ENCODE assay signal across 21 cellular contexts in the genomic region with DNA sequence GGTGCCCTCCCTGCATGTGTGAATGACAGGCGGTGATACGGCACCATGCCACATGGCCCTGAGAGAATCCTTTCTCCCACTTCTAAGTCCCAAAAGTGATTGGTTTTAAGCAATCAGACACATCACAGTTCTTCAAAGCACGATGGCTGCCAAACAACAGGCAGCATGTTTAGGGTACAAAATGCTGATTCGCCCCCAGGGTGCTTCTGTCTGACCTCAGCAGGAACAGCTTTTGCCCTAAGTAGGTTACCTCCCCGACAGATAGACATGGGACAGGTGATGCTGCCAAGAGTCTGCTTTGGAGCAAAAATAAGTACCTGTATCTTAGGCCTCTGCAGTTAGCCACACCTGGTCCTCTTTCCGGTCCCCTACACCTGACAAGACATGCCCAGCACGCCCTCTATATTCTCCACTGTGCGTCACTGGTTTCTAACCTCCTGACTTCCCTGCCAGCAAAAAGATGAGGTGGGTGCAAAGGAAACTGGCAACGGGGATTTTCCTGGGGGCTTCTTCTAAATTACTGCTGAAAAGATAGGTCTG.
DNase-seq lines count a peak whose midpoint lies in the region; ATAC-seq and TF ChIP-seq lines count a peak whose summit lies in the region.
"Had no signal": no experiment of that assay in that cellular context is flagged by ENCODE, and none has a peak within 500 bp of the region (broad histone marks: within the 10 kb centered on the region; RNA-seq: fewer than 3 reads in every experiment).

No MANE protein-coding gene starts in this region.

- H3K27ac Mint-ChIP-seq in CD4-positive, CD25-positive, alpha-beta regulatory T cell = peak overlapping the region; percentile 71 to 77 (median 76)
- peak overlapping the region; percentile 99 for H3K27ac Mint-ChIP-seq in memory B cell
- H3K27ac Mint-ChIP-seq: HFFc6 had no signal

- 93 to 95% (median 93%) methylated on average over 9 of the region's 9 CpGs for WGBS in ovary, 3 donors

- POLR2A ChIA-PET in HEK293 (lab: Yijun Ruan, JAX) = no interaction called here

- TF ChIP-seq POLR2A in ovary (IDR thresholded peaks at IDR 0.05) = no peak

- no peaks in the 10 kb centered on the region for H3K9me3 Mint-ChIP-seq in CD4-positive, CD25-positive, alpha-beta regulatory T cell
- no peaks in the 10 kb centered on the region for H3K9me3 Mint-ChIP-seq in memory B cell
- H3K9me3 Mint-ChIP-seq: activated T-cell treated with anti-CD3 and anti-CD28 coated beads, Interleukin-2, amount 50 U/mL, for 4 hours; HFFc6 had no signal

- H3K27me3 ChIP-seq in CD4-positive, CD25-positive, alpha-beta regulatory T cell (ENCODE audit: control insufficient read depth, insufficient read depth, low read length) = no peaks in the 10 kb centered on the region
- H3K27me3 ChIP-seq in ascending aorta (no peaks in the 10 kb centered on the region), ovary (no peaks in the 10 kb centered on the region)

- no peaks in the 10 kb centered on the region for H3K27me3 Mint-ChIP-seq in CD4-positive, CD25-positive, alpha-beta regulatory T cell
- H3K27me3 Mint-ChIP-seq in memory B cell = no peaks in the 10 kb centered on the region

- peaks cover 39 to 98% (median 72%) of the 10 kb centered on the region in 4 donors for H3K4me1 Mint-ChIP-seq in CD4-positive, CD25-positive, alpha-beta regulatory T cell
- H3K4me1 Mint-ChIP-seq in memory B cell = peaks cover 49% of the 10 kb centered on the region

- no peaks in the 10 kb centered on the region for H3K9me3 ChIP-seq in CD4-positive, CD25-positive, alpha-beta regulatory T cell (ENCODE audit: control insufficient read depth in 2 of 2, low read length in 2 of 2)
- H3K9me3 ChIP-seq in HEK293 (ENCODE audit: control insufficient read depth, insufficient read depth, low read depth, low read length) = no peaks in the 10 kb centered on the region
- H3K9me3 ChIP-seq in ascending aorta = no peaks in the 10 kb centered on the region
- no peaks in the 10 kb centered on the region for H3K9me3 ChIP-seq in ovary
- H3K9me3 ChIP-seq: thoracic aorta had no signal

- TF ChIP-seq CTCF in HEK293 (tag by site-specific recombination; IDR thresholded peaks at IDR 0.05) (no peak), ascending aorta (IDR thresholded peaks at IDR 0.05) (no peak), ovary (IDR thresholded peaks at IDR 0.05) (no peak)

- peaks cover 33% of the 10 kb centered on the region for H3K4me1 ChIP-seq in CD4-positive, CD25-positive, alpha-beta regulatory T cell (ENCODE audit: control insufficient read depth, insufficient read depth, low read length, poor library complexity, severe bottlenecking)
- H3K4me1 ChIP-seq in HEK293 (ENCODE audit: control insufficient read depth, insufficient read depth, low read length) = peaks cover 3% of the 10 kb centered on the region
- H3K4me1 ChIP-seq in ascending aorta = peaks cover 4 to 36% of the 10 kb centered on the region in 2 donors
- peaks cover 18% of the 10 kb centered on the region for H3K4me1 ChIP-seq in ovary (ENCODE audit: insufficient read depth)

- H3K36me3 Mint-ChIP-seq in CD4-positive, CD25-positive, alpha-beta regulatory T cell = peaks cover 73% of the 10 kb centered on the region
- H3K36me3 Mint-ChIP-seq in memory B cell = peaks cover 55% of the 10 kb centered on the region

- TF ChIP-seq EP300 in ovary (IDR thresholded peaks at IDR 0.05) = no peak

- intact Hi-C loops in ascending aorta (cut with DNase I) = loop anchor here (2.0 kb wide), 1 partner anchor 17 kb away; no protein-coding TSS in a partner anchor
- intact Hi-C loops in ovary (cut with DNase I) = no loop called here

- CTCF ChIA-PET in HEK293 (lab: Yijun Ruan, JAX) = interaction anchor here (1.0 kb wide), 1 partner anchor 27 kb away, joined by 4 read pairs; no protein-coding TSS in a partner anchor

- peaks cover 78% of the 10 kb centered on the region for H3K36me3 ChIP-seq in CD4-positive, CD25-positive, alpha-beta regulatory T cell (ENCODE audit: control insufficient read depth, insufficient read depth, low read length)
- H3K36me3 ChIP-seq in HEK293 (ENCODE audit: control insufficient read depth in 2 of 2, insufficient read depth in 1 of 2, low read length in 2 of 2) (peaks cover 0 to 28% of the 10 kb centered on the region in 2 experiments; a peak in 2 of 3 replicates), ascending aorta (peaks cover 9 to 38% of the 10 kb centered on the region in 2 donors), ovary (no peaks in the 10 kb centered on the region)

- no peak overlapping the region for H3K4me3 ChIP-seq in CD4-positive, CD25-positive, alpha-beta regulatory T cell (ENCODE audit: low read depth, low read length)
- H3K4me3 ChIP-seq in HEK293 (ENCODE audit: low read depth, low read length) = no peak overlapping the region
- no peak overlapping the region for H3K4me3 ChIP-seq in ascending aorta
- H3K4me3 ChIP-seq in ovary = no peak overlapping the region
- H3K4me3 ChIP-seq: coronary artery had no signal

- DNase-seq in CD4-positive, CD25-positive, alpha-beta regulatory T cell = no peak
- DNase-seq in ascending aorta (ENCODE audit: low spot score in 2 of 2) = no peak
- no peak for DNase-seq in memory B cell (ENCODE audit: low spot score in 2 of 2)
- no peak for DNase-seq in NCI-H2196 treated with DMSO at 0.1 percent for 48 hours (lab: John Stamatoyannopoulos, UW; ENCODE audit: unreplicated experiment)
- no peak for DNase-seq in activated effector memory CD4-positive, alpha-beta T cell treated with anti-CD3 and anti-CD28 coated beads, Interleukin-2, amount 50 U/mL, for 16 hours
- no peak for DNase-seq in G401 (ENCODE audit: low spot score)
- DNase-seq in ovary = no peak
- DNase-seq: activated CD4-positive, alpha-beta T cell treated with anti-CD3 and anti-CD28 coated beads for 4 hours; activated T-cell treated with anti-CD3 and anti-CD28 coated beads, Interleukin-2, amount 50 U/mL, for 4 hours; aorta; erythroblast; HFFc6; mesendoderm; NCI-H2029 treated with DMSO at 0.1 percent for 48 hours; OCI-M1; stimulated activated CD4-positive, alpha-beta T cell treated with anti-CD3 and anti-CD28 coated beads, Interleukin-2, amount 100 ng/mL, for 24 hours; T-helper 9 cell had no signal

- H3K4me3 Mint-ChIP-seq in CD4-positive, CD25-positive, alpha-beta regulatory T cell = peak overlapping the region in 2 of 4 donors; percentile 17 to 51
- no peak overlapping the region for H3K4me3 Mint-ChIP-seq in memory B cell
- H3K4me3 Mint-ChIP-seq: activated T-cell treated with anti-CD3 and anti-CD28 coated beads, Interleukin-2, amount 50 U/mL, for 4 hours; HFFc6 had no signal

- ATAC-seq in CD4-positive, CD25-positive, alpha-beta regulatory T cell (ENCODE audit: low read depth in 2 of 2) = no peak
- ATAC-seq in memory B cell (ENCODE audit: low read depth) = no peak
- ATAC-seq: activated T-cell treated with anti-CD3 and anti-CD28 coated beads, Interleukin-2, amount 50 U/mL, for 4 hours; sciatic nerve had no signal

- in situ Hi-C loops in G401 (cut with HindIII; ENCODE audit: low sequenced_read_pairs) = no loop called here

- no peak overlapping the region for H3K27ac ChIP-seq in CD4-positive, CD25-positive, alpha-beta regulatory T cell (ENCODE audit: insufficient read depth, low read length, poor library complexity, severe bottlenecking)
- H3K27ac ChIP-seq in HEK293 (ENCODE audit: extremely low read depth, low read depth, low read length) (no peak overlapping the region), ascending aorta (peak overlapping the region; percentile 41 to 45), ovary (no peak overlapping the region)

TF ChIP-seq in HEK293, 187 proteins besides CTCF, POLR2A, EP300 and RAD21 (continues in another document):
- no peak for TF ChIP-seq ZSCAN16 (tag by site-specific recombination; IDR thresholded peaks at IDR 0.05)
- TF ChIP-seq ZNF785 (tag by site-specific recombination; IDR thresholded peaks at IDR 0.05) = no peak
- no peak for TF ChIP-seq PRDM2 (tag by site-specific recombination; IDR thresholded peaks at IDR 0.05; ENCODE audit: borderline replicate concordance)
- no peak for TF ChIP-seq ZBTB8A (tag by site-specific recombination; IDR thresholded peaks at IDR 0.05)
- 0 out of 2 replicates have a peak, but pooled peaks have one; percentile 37 for TF ChIP-seq ZNF585B (tag by site-specific recombination; IDR thresholded peaks at IDR 0.05)

Comparison
In these comparisons a context has a peak if more than half of its experiments do, and no peak if none do; other contexts are left out.
1. H3K27ac ChIP-seq: peak in ascending aorta (2 of 2); none in CD4-positive, CD25-positive, alpha-beta regulatory T cell (single experiment), HEK293 (single experiment) and ovary (0 of 2).